ENCODE assay signal across 9 cellular contexts in the genomic region with DNA sequence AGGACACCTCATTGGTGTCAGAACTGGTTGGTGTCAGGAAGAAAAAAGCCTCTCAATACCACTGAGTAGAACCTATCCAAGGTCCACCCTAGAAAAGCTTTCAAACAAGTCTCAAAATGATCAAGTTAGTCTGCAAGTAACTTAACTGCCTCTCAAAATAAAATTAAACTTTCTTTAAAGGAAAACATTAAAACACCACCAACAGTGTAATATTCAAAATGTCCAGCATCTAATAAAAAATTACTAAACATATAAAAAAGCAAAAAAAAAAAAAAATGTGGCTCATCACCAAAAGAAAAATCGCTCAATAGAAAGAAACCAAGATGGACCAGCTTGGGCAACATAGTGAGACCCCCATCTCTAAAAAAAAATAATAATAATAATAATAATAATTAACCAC. TPM values are rescaled to one million over a fixed set of nuclear protein-coding genes. Genes with fewer than 3 reads are reported as not detected.
"Had no signal": no experiment of that assay in that cellular context is flagged by ENCODE, and none has a peak within 500 bp of the region (broad histone marks: within the 10 kb centered on the region; RNA-seq: fewer than 3 reads in every experiment).

No MANE protein-coding gene starts in this region.

- H3K4me3 ChIP-seq: GM12878 had no signal

- FAIRE-seq: G401.6, GM12878, GM12891, GM12892, GM18507, GM19239 had no signal

- DNase-seq: GDM1, GF-D8 had no signal

RNA-seq across cellular contexts. Expression of gene OLFML2B, which starts 18.7 kb away (rescaled TPM):
- total RNA-seq: G401, GM12878 had no signal
